In genomic region chr6:26103141-26103769, GRCh38 we compare ENCODE assay signal across 8 cellular contexts. TPM values are rescaled to one million over a fixed set of nuclear protein-coding genes. Genes with fewer than 3 reads are reported as not detected.
DNase-seq lines count a peak whose midpoint lies in the region; ATAC-seq and TF ChIP-seq lines count a peak whose summit lies in the region.

No MANE protein-coding gene starts in this region.

- peaks cover 0 to 3% of the 10 kb centered on the region in 2 donors for H3K27me3 Mint-ChIP-seq in T-cell

- peaks cover 15 to 18% (median 16%) of the 10 kb centered on the region in 3 donors for H3K4me1 Mint-ChIP-seq in T-cell

- ATAC-seq in GM18867 (IDR thresholded peaks at IDR 0.05; ENCODE audit: unreplicated experiment) (peak; percentile 69), HG02943 (IDR thresholded peaks at IDR 0.05; ENCODE audit: low read depth, unreplicated experiment) (peak; percentile 76), T-cell (replicated peaks in 1 of 4) (peak; percentile 79 to 86 (median 84))

- H3K9me3 Mint-ChIP-seq in T-cell = no peaks in the 10 kb centered on the region

- no peaks in the 10 kb centered on the region for H3K36me3 Mint-ChIP-seq in T-cell

- CTCF ChIA-PET in T-cell (lab: Charles Lee) = interaction anchor here (0.6 to 2.2 kb wide), 16 partner anchors 16 to 1762 kb away, joined by 3 to 18 read pairs (median 5); partner anchors contain the start of gene HFE (in 1 of the 2)

- TF ChIP-seq CTCF in fibroblast of pulmonary artery (IDR thresholded peaks at IDR 0.05; ENCODE audit: low read length, missing control alignments) = no peak
- no peak for TF ChIP-seq CTCF in GM20000 (IDR thresholded peaks at IDR 0.05; ENCODE audit: extremely low read depth, missing control alignments)

- H3K4me3 ChIP-seq in fibroblast of pulmonary artery (replicated peaks; ENCODE audit: low read depth, low read length) = peak overlapping the region; percentile 61

- peak overlapping the region; percentile 96 to 99 for H3K27ac Mint-ChIP-seq in T-cell

- DNase-seq in T-cell (no peak), fibroblast of pulmonary artery (ENCODE audit: low read depth) (peak; percentile 70), renal cortical epithelial cell (ENCODE audit: low read depth) (peak; percentile 81), GM20000 (ENCODE audit: low spot score) (no peak), NCI-H1105 (lab: John Stamatoyannopoulos, UW) (no peak)
- DNase-seq in activated CD4-positive, CD25-positive, alpha-beta regulatory T cell treated with anti-CD3 and anti-CD28 coated beads, Interleukin-2, amount 50 U/mL, for 72 hours = no peak

- POLR2A ChIA-PET in T-cell (lab: Charles Lee) = interaction anchor here (0.5 to 5.8 kb wide), 43 partner anchors 16 to 1790 kb away, joined by 3 to 134 read pairs (median 7); partner anchors contain the start of genes HFE (in 1 of the 2) and HMGN4 (in 1 of the 2)

- H3K4me3 Mint-ChIP-seq in T-cell = peak overlapping the region; percentile 78 to 91 (median 89)

RNA-seq across cellular contexts. Expression of gene HFE, which starts 16.0 kb away (rescaled TPM):
- total RNA-seq in T-cell = 1 to 10 TPM; 1.0 to 2.4 (median 1.8) TPM
- 7.6 and 14.7 TPM in 2 replicates for total RNA-seq in renal cortical epithelial cell

Comparison
In these comparisons a context has a peak if more than half of its experiments do, and no peak if none do; other contexts are left out.
1. DNase-seq: peak in fibroblast of pulmonary artery (single experiment) and renal cortical epithelial cell (single experiment); none in T-cell (0 of 34), GM20000 (single experiment), activated CD4-positive, CD25-positive, alpha-beta regulatory T cell treated with anti-CD3 and anti-CD28 coated beads, Interleukin-2, amount 50 U/mL, for 72 hours (single experiment) and NCI-H1105 (single experiment).
2. Peak in every context shown above with its lines, with median percentiles within 50 percentile points of each other: ATAC-seq.